Comparison of ENCODE assay signal across 10 cellular contexts in the genomic region with DNA sequence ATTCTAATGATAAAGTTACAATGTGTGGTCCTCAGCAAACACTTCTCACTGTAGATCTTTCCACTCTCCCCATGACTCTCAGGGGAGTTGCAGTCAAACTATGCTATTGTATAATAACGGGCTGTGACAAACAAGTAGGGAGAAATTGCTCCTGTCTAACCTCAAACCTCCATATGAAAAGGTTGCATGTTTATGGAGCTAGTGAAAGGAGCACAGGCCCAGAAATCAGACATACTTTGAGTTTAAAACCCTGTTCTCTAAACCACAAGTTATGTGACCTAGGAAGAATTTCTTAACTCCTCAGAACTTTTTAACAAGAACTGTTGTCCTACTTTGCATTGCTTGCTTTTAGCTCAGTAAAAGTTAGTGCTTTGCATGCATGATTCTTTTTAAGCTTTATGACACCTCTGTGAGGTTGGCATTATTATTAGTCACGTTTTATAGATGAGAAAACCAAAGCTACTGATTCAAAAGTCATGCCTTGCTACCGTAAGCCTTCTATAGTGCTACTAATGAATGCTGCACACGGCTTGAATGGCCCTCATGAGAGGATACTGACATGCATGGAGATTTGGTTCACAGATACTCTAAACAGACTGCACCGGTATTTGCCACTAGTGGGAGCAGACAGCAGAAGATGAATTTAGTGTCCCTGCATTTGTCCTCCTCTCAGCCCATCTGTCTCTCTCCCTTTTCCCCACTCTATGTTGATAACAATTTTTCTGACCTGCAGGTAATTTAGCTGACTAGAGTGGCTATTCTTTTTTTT.
A peak's percentile ranks its signal among the peaks of the same experiment; 100 is the strongest.
DNase-seq lines count a peak whose midpoint lies in the region; ATAC-seq, FAIRE-seq and TF ChIP-seq lines count a peak whose summit lies in the region.
"Had no signal": no experiment of that assay in that cellular context is flagged by ENCODE, and none has a peak within 500 bp of the region (broad histone marks: within the 10 kb centered on the region; RNA-seq: fewer than 3 reads in every experiment).

No MANE protein-coding gene starts in this region.

- POLR2A ChIA-PET in SK-N-SH (lab: Yijun Ruan, JAX) = no interaction called here

- TF ChIP-seq EP300 in SK-N-SH (IDR thresholded peaks at IDR 0.05; ENCODE audit: borderline replicate concordance in 1 of 2, low read depth in 1 of 2, low read length in 1 of 2) = no peak

- no peaks in the 10 kb centered on the region for H4K20me1 ChIP-seq in SK-N-SH (ENCODE audit: insufficient read depth)

- no peak overlapping the region for H3K4me2 ChIP-seq in SK-N-SH

- H3K9ac ChIP-seq in SK-N-SH = no peak overlapping the region

- H2AFZ ChIP-seq in SK-N-SH (ENCODE audit: low read depth) = no peak overlapping the region

- peak; percentile 81 for FAIRE-seq in GM12891 (lab: Jason Lieb, UNC)
- FAIRE-seq in RCC 7860 (lab: Jason Lieb, UNC) = no peak

- no peaks in the 10 kb centered on the region for H3K79me2 ChIP-seq in SK-N-SH (ENCODE audit: insufficient read depth)

- H3F3A ChIP-seq in SK-N-SH (replicated peaks; ENCODE audit: insufficient read depth) = no peaks in the 10 kb centered on the region

- no peaks in the 10 kb centered on the region for H3K27me3 ChIP-seq in SK-N-SH (ENCODE audit: insufficient read depth)

- 45% methylated on average over 5 of the region's 5 CpGs for WGBS in SK-N-SH (ENCODE audit: low lambda C conversion rate)

- no peak for ATAC-seq in HG02884 (IDR thresholded peaks at IDR 0.05; ENCODE audit: unreplicated experiment)
- ATAC-seq: naive thymus-derived CD8-positive, alpha-beta T cell had no signal

- H3K4me1 ChIP-seq in SK-N-SH (ENCODE audit: control insufficient read depth in 1 of 2, insufficient read depth in 2 of 2, low read depth in 1 of 2, low read length in 1 of 2) = no peaks in the 10 kb centered on the region

- no peak overlapping the region for H3K4me3 ChIP-seq in SK-N-SH (ENCODE audit: low read depth in 2 of 2, low read length in 1 of 2)

- TF ChIP-seq POLR2A in GM12891 (IDR thresholded peaks at IDR 0.05; ENCODE audit: low read depth, low read length) = no peak

- no peak overlapping the region for H3K27ac ChIP-seq in SK-N-SH (ENCODE audit: low read depth in 2 of 2, low read length in 1 of 2)

- TF ChIP-seq CTCF in AG09319 (IDR thresholded peaks at IDR 0.05; ENCODE audit: low read depth, low read length) = peak; percentile 26
- peak; percentile 19; the same call in 1 of the 2 replicates for TF ChIP-seq CTCF in SK-N-SH (IDR thresholded peaks at IDR 0.05)

- DNase-seq in AG09319 (ENCODE audit: extremely low read depth, low read depth) = no peak
- no peak for DNase-seq in GM12891 (ENCODE audit: insufficient read length, low spot score)
- DNase-seq in SK-N-SH = peak; percentile 33
- peak; percentile 9 for DNase-seq in globus pallidus (ENCODE audit: low spot score)
- no peak for DNase-seq in RCC 7860 (ENCODE audit: low spot score)
- DNase-seq in posterior cingulate gyrus = no peak
- no peak for DNase-seq in posterior vena cava (ENCODE audit: low spot score)
- DNase-seq: activated naive CD4-positive, alpha-beta T cell treated with anti-CD3 and anti-CD28 coated beads for 36 hours; naive thymus-derived CD8-positive, alpha-beta T cell had no signal

- H3K9me3 ChIP-seq in SK-N-SH = no peaks in the 10 kb centered on the region

- H3K9me2 ChIP-seq in SK-N-SH = no peaks in the 10 kb centered on the region

- CTCF ChIA-PET in SK-N-SH (lab: Yijun Ruan, JAX) = interaction anchor here (0.8 to 2.1 kb wide), 9 partner anchors 9 to 179 kb away, joined by 3 to 11 read pairs (median 6); no protein-coding TSS in a partner anchor

- no peaks in the 10 kb centered on the region for H3K36me3 ChIP-seq in SK-N-SH (replicated peaks in 1 of 2; ENCODE audit: control insufficient read depth in 1 of 2, insufficient read depth in 2 of 2, low read length in 1 of 2)

- peak; percentile 54 for TF ChIP-seq RAD21 in SK-N-SH (IDR thresholded peaks at IDR 0.05; ENCODE audit: low read length)

- intact Hi-C loops in posterior cingulate gyrus (cut with DNase I) (no loop called here), posterior vena cava (cut with DNase I) (no loop called here)

TF ChIP-seq in GM12891, 5 proteins besides CTCF, POLR2A, EP300 and RAD21:
- TF ChIP-seq SPI1 (IDR thresholded peaks at IDR 0.05; ENCODE audit: low read depth, low read length) = no peak
- TF ChIP-seq POU2F2 (IDR thresholded peaks at IDR 0.05; ENCODE audit: low read depth, low read length) = no peak
- no peak for TF ChIP-seq POLR2AphosphoS5 (IDR thresholded peaks at IDR 0.05; ENCODE audit: low read depth, low read length)
- no peak for TF ChIP-seq TAF1 (IDR thresholded peaks at IDR 0.05; ENCODE audit: low read depth, low read length)
- TF ChIP-seq PAX5 (IDR thresholded peaks at IDR 0.05; ENCODE audit: insufficient read depth, low read length, severe bottlenecking) = no peak

TF ChIP-seq in SK-N-SH, 30 proteins besides CTCF, POLR2A, EP300 and RAD21:
- TF ChIP-seq MXI1 (IDR thresholded peaks at IDR 0.05; ENCODE audit: low read depth, low read length) = no peak
- TF ChIP-seq SMC3 (IDR thresholded peaks at IDR 0.05; ENCODE audit: low read depth, low read length) = peak; percentile 47
- TF ChIP-seq, protein P1, sequence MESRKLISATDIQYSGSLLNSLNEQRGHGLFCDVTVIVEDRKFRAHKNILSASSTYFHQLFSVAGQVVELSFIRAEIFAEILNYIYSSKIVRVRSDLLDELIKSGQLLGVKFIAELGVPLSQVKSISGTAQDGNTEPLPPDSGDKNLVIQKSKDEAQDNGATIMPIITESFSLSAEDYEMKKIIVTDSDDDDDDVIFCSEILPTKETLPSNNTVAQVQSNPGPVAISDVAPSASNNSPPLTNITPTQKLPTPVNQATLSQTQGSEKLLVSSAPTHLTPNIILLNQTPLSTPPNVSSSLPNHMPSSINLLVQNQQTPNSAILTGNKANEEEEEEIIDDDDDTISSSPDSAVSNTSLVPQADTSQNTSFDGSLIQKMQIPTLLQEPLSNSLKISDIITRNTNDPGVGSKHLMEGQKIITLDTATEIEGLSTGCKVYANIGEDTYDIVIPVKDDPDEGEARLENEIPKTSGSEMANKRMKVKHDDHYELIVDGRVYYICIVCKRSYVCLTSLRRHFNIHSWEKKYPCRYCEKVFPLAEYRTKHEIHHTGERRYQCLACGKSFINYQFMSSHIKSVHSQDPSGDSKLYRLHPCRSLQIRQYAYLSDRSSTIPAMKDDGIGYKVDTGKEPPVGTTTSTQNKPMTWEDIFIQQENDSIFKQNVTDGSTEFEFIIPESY (IDR thresholded peaks at IDR 0.05; ENCODE audit: borderline replicate concordance, low read depth) = no peak
- TF ChIP-seq GATA2 (CRISPR knock-in tag; IDR thresholded peaks at IDR 0.05) = peak; percentile 51
- TF ChIP-seq FOXM1 (IDR thresholded peaks at IDR 0.05; ENCODE audit: low read depth) = no peak
- no peak for TF ChIP-seq NRF1 (IDR thresholded peaks at IDR 0.05; ENCODE audit: low read depth, low read length)
- TF ChIP-seq, protein P2, sequence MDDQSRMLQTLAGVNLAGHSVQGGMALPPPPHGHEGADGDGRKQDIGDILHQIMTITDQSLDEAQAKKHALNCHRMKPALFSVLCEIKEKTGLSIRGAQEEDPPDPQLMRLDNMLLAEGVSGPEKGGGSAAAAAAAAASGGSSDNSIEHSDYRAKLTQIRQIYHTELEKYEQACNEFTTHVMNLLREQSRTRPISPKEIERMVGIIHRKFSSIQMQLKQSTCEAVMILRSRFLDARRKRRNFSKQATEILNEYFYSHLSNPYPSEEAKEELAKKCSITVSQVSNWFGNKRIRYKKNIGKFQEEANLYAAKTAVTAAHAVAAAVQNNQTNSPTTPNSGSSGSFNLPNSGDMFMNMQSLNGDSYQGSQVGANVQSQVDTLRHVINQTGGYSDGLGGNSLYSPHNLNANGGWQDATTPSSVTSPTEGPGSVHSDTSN (IDR thresholded peaks at IDR 0.05) = no peak
- no peak for TF ChIP-seq FOSL2 (IDR thresholded peaks at IDR 0.05; ENCODE audit: borderline replicate concordance, low read depth)
- no peak for TF ChIP-seq SIN3A (IDR thresholded peaks at IDR 0.05; ENCODE audit: borderline replicate concordance, low read depth, low read length)
- TF ChIP-seq GABPA (IDR thresholded peaks at IDR 0.05; ENCODE audit: low read depth) = no peak
- TF ChIP-seq CHD2 (IDR thresholded peaks at IDR 0.05; ENCODE audit: low read length, partially characterized antibody) = no peak
- TF ChIP-seq, protein P3, sequence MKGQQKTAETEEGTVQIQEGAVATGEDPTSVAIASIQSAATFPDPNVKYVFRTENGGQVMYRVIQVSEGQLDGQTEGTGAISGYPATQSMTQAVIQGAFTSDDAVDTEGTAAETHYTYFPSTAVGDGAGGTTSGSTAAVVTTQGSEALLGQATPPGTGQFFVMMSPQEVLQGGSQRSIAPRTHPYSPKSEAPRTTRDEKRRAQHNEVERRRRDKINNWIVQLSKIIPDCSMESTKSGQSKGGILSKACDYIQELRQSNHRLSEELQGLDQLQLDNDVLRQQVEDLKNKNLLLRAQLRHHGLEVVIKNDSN (IDR thresholded peaks at IDR 0.05; ENCODE audit: borderline replicate concordance, low read depth) = no peak
- TF ChIP-seq JUND (IDR thresholded peaks at IDR 0.05) = no peak
- TF ChIP-seq TAF1 (IDR thresholded peaks at IDR 0.05; ENCODE audit: borderline replicate concordance, low read depth, low read length) = no peak
- no peak for TF ChIP-seq RFX5 (IDR thresholded peaks at IDR 0.05; ENCODE audit: low read length)
TF ChIP-seq in SK-N-SH: peak in this region for 2.

Comparison
In these comparisons a context has a peak if more than half of its experiments do, and no peak if none do; other contexts are left out.
1. DNase-seq: peak in SK-N-SH (single experiment) and globus pallidus (single experiment); none in AG09319 (single experiment), GM12891 (single experiment), RCC 7860 (single experiment), posterior cingulate gyrus (0 of 10) and posterior vena cava (single experiment).